In the genomic region with DNA sequence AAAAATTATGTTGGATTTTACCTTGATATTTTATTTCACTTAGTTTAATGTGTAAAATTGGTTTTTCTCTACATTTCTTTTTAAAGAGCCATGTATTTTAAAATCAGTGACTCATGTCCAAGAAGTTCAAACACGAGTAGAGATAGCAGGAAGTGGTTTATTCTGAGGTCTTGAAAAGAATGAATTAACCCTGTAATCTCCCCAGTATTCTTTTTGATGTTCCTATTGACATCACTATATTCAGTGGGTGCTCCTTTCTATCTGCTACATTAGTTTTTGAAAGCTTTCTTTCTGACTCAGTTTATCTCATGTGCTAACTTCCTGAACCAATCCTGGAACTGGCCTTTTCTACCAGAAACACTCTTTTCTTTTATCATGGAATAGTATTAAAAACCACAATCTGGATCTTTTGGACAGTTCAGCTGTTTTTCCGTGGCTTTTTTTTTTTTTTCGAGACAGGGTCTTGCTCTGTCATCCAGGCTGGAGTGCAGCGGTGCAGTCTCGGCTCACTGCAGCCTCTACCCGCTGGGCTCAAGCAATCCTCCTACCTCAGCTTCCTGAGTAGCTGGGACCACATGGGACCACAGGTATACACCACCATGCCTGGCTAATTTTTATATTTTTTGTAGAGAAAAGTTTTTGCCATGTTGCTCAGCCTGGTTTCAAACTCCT, we compare ENCODE assay signal across 9 cellular contexts.
DNase-seq lines count a peak whose midpoint lies in the region; ATAC-seq lines count a peak whose summit lies in the region.
"Had no signal": no experiment of that assay in that cellular context is flagged by ENCODE, and none has a peak within 500 bp of the region (broad histone marks: within the 10 kb centered on the region; RNA-seq: fewer than 3 reads in every experiment).

No MANE protein-coding gene starts in this region.

- peaks cover 15% of the 10 kb centered on the region for H3K4me1 Mint-ChIP-seq in T-helper 2 cell treated with Interferon-gamma antibody and Interleukin-4, amounts not matched to agents 5 μg/mL and 100 μg/mL, for 36 hours (ENCODE audit: low read depth)
- peaks cover 4% of the 10 kb centered on the region for H3K4me1 Mint-ChIP-seq in memory B cell

- peak; percentile 43 for ATAC-seq in HG02642 (IDR thresholded peaks at IDR 0.05; ENCODE audit: poor library complexity, unreplicated experiment)
- ATAC-seq in memory B cell (ENCODE audit: low read depth): peak; percentile 58
- ATAC-seq in GM19463 (IDR thresholded peaks at IDR 0.05; ENCODE audit: unreplicated experiment): no peak

- peaks cover 3% of the 10 kb centered on the region for H3K27me3 Mint-ChIP-seq in T-helper 2 cell treated with Interferon-gamma antibody and Interleukin-4, amounts not matched to agents 5 μg/mL and 100 μg/mL, for 36 hours (ENCODE audit: low read depth)
- no peaks in the 10 kb centered on the region for H3K27me3 Mint-ChIP-seq in memory B cell

- DNase-seq in GM04503 (ENCODE audit: low read depth) (peak; percentile 29), memory B cell (ENCODE audit: low spot score in 2 of 2) (no peak), NCI-H1930 (lab: John Stamatoyannopoulos, UW) (no peak), NCI-H345 (lab: John Stamatoyannopoulos, UW) (no peak), medulla oblongata (ENCODE audit: extremely low spot score) (no peak)
- DNase-seq in T-helper 2 cell treated with Interferon-gamma antibody and Interleukin-4, amounts not matched to agents 5 μg/mL and 100 μg/mL, for 36 hours (ENCODE audit: low spot score): no peak
- DNase-seq: caudate nucleus had no signal

- peaks cover 6% of the 10 kb centered on the region for H3K9me3 Mint-ChIP-seq in T-helper 2 cell treated with Interferon-gamma antibody and Interleukin-4, amounts not matched to agents 5 μg/mL and 100 μg/mL, for 36 hours
- peaks cover 4% of the 10 kb centered on the region for H3K9me3 Mint-ChIP-seq in memory B cell

- H3K36me3 Mint-ChIP-seq in T-helper 2 cell treated with Interferon-gamma antibody and Interleukin-4, amounts not matched to agents 5 μg/mL and 100 μg/mL, for 36 hours (ENCODE audit: low read depth): peaks cover 8% of the 10 kb centered on the region
- H3K36me3 Mint-ChIP-seq in memory B cell: peaks cover 7% of the 10 kb centered on the region

- H3K27ac Mint-ChIP-seq in T-helper 2 cell treated with Interferon-gamma antibody and Interleukin-4, amounts not matched to agents 5 μg/mL and 100 μg/mL, for 36 hours: peak overlapping the region; percentile 63
- H3K27ac Mint-ChIP-seq in memory B cell: no peak overlapping the region

- H3K4me3 Mint-ChIP-seq in T-helper 2 cell treated with Interferon-gamma antibody and Interleukin-4, amounts not matched to agents 5 μg/mL and 100 μg/mL, for 36 hours: peak overlapping the region; percentile 67
- no peak overlapping the region for H3K4me3 Mint-ChIP-seq in memory B cell
